ENCODE assay signal across 10 cellular contexts in genomic region chr10:52818019-52818418, GRCh38. TPM values are rescaled to one million over a fixed set of nuclear protein-coding genes. Genes with fewer than 3 reads are reported as not detected.
A peak's percentile ranks its signal among the peaks of the same experiment; 100 is the strongest.
DNase-seq lines count a peak whose midpoint lies in the region; ATAC-seq lines count a peak whose summit lies in the region.
"Had no signal": no experiment of that assay in that cellular context is flagged by ENCODE, and none has a peak within 500 bp of the region (broad histone marks: within the 10 kb centered on the region; RNA-seq: fewer than 3 reads in every experiment).

No MANE protein-coding gene starts in this region.

- no peak overlapping the region for H3K4me3 ChIP-seq in SK-N-MC

- peak; percentile 96 for ATAC-seq in GM21717 (IDR thresholded peaks at IDR 0.05; ENCODE audit: unreplicated experiment)
- ATAC-seq in left ventricle myocardium superior: peak; percentile 67
- no peak for ATAC-seq in T-helper 17 cell

- H3K9me3 ChIP-seq in SK-N-MC (ENCODE audit: low read depth, low read length) (no peaks in the 10 kb centered on the region), T-helper 17 cell (ENCODE audit: control insufficient read depth, low read length, poor library complexity, severe bottlenecking) (no peaks in the 10 kb centered on the region)

- no peaks in the 10 kb centered on the region for H3K36me3 Mint-ChIP-seq in T-helper 17 cell (ENCODE audit: low read depth)

- no peak overlapping the region for H3K9ac ChIP-seq in SK-N-MC (ENCODE audit: insufficient read length)

- H3K4me3 Mint-ChIP-seq in T-helper 17 cell: no peak overlapping the region
- H3K4me3 Mint-ChIP-seq: dendritic cell treated with granulocyte-macrophage colony-stimulating factor and Interleukin-4, amounts not matched to agents 40 ng/mL and 50 ng/mL, for 4 days had no signal

- H3K27me3 Mint-ChIP-seq in T-helper 17 cell: no peaks in the 10 kb centered on the region
- H3K27me3 Mint-ChIP-seq: dendritic cell treated with granulocyte-macrophage colony-stimulating factor and Interleukin-4, amounts not matched to agents 40 ng/mL and 50 ng/mL, for 4 days had no signal

- no peaks in the 10 kb centered on the region for H3K4me1 Mint-ChIP-seq in T-helper 17 cell

- H3K36me3 ChIP-seq in SK-N-MC (ENCODE audit: insufficient read depth, low read length): no peaks in the 10 kb centered on the region

- DNase-seq in NOMO-1 treated with DMSO at 0.1 percent for 48 hours (lab: John Stamatoyannopoulos, UW; ENCODE audit: unreplicated experiment): peak; percentile 19
- DNase-seq in NOMO-1 treated with dmso at 0.1 percent for 144 hours (lab: John Stamatoyannopoulos, UW; ENCODE audit: unreplicated experiment): no peak
- DNase-seq in HPDE6-E6E7 (ENCODE audit: extremely low spot score): peak; percentile 22
- peak; percentile 8 for DNase-seq in SK-N-MC (ENCODE audit: low read depth, low spot score)
- DNase-seq in left ventricle myocardium superior: no peak
- no peak for DNase-seq in T-helper 17 cell
- DNase-seq in DMS79 treated with DMSO at 0.1 percent for 48 hours (lab: John Stamatoyannopoulos, UW): no peak

- no peak overlapping the region for H3K27ac Mint-ChIP-seq in T-helper 17 cell
- H3K27ac Mint-ChIP-seq: dendritic cell treated with granulocyte-macrophage colony-stimulating factor and Interleukin-4, amounts not matched to agents 40 ng/mL and 50 ng/mL, for 4 days had no signal

- intact Hi-C loops in left ventricle myocardium superior (cut with micrococcal nuclease): no loop called here

- no peak overlapping the region for H3K27ac ChIP-seq in SK-N-MC

RNA-seq across cellular contexts. Expression of gene MBL2, which starts 45.4 kb away (rescaled TPM):
- total RNA-seq in left ventricle myocardium superior: not detected
- total RNA-seq in T-helper 17 cell: not detected
- total RNA-seq: temporal lobe had no signal

Comparison
In these comparisons a context has a peak if more than half of its experiments do, and no peak if none do; other contexts are left out.
1. DNase-seq: peak in NOMO-1 treated with DMSO at 0.1 percent for 48 hours (single experiment), HPDE6-E6E7 (single experiment) and SK-N-MC (single experiment); none in NOMO-1 treated with dmso at 0.1 percent for 144 hours (single experiment), left ventricle myocardium superior (single experiment), T-helper 17 cell (0 of 3) and DMS79 treated with DMSO at 0.1 percent for 48 hours (single experiment).